ENCODE assay signal across 14 cellular contexts in genomic region chr20:13397300-13397724, GRCh38.
DNase-seq lines count a peak whose midpoint lies in the region; ATAC-seq and TF ChIP-seq lines count a peak whose summit lies in the region.
"Had no signal": no experiment of that assay in that cellular context is flagged by ENCODE, and none has a peak within 500 bp of the region (broad histone marks: within the 10 kb centered on the region; RNA-seq: fewer than 3 reads in every experiment).

No MANE protein-coding gene starts in this region.

- no peak overlapping the region for H3K27ac ChIP-seq in endodermal cell (ENCODE audit: low read depth, low read length)
- H3K27ac ChIP-seq: adrenal gland, thyroid gland had no signal

- WGBS in endodermal cell (ENCODE audit: insufficient coverage in 1 of 2, insufficient read length in 1 of 2), 2 experiments = 75 to 86% methylated on average over 1 of the region's 1 CpG

- peaks cover 17% of the 10 kb centered on the region for H3K36me3 Mint-ChIP-seq in endodermal cell (ENCODE audit: low read depth)

- no peak overlapping the region for H3K9ac ChIP-seq in endodermal cell (ENCODE audit: extremely low read depth, low read length, poor library complexity, severe bottlenecking)

- no peaks in the 10 kb centered on the region for H3K27me3 ChIP-seq in endodermal cell (ENCODE audit: control insufficient read depth, insufficient read depth, low read length, poor library complexity, severe bottlenecking)
- H3K27me3 ChIP-seq: adrenal gland, thyroid gland had no signal

- peaks cover 10% of the 10 kb centered on the region for H3K4me1 Mint-ChIP-seq in endodermal cell

- no peak overlapping the region for H3K4me3 ChIP-seq in endodermal cell (ENCODE audit: low read length)
- H3K4me3 ChIP-seq: adrenal gland, thyroid gland had no signal

- no peak for TF ChIP-seq CTCF in endodermal cell (conservative IDR thresholded peaks at IDR 0.05)

- no peaks in the 10 kb centered on the region for H3K36me3 ChIP-seq in endodermal cell (ENCODE audit: control insufficient read depth, insufficient read depth, low read length)
- H3K36me3 ChIP-seq: adrenal gland, thyroid gland had no signal

- H3K9me3 ChIP-seq in endodermal cell (ENCODE audit: control insufficient read depth, low read length) = peaks cover 3% of the 10 kb centered on the region
- H3K9me3 ChIP-seq: adrenal gland, thyroid gland had no signal

- no peaks in the 10 kb centered on the region for H3K27me3 Mint-ChIP-seq in endodermal cell (ENCODE audit: insufficient read depth)

- DNase-seq in endodermal cell = no peak
- DNase-seq in stimulated activated naive CD8-positive, alpha-beta T cell treated with anti-CD3 and anti-CD28 coated beads, Interleukin-15, Interleukin-2, amounts not matched to agents 100 U/mL and 50 U/mL, for 24 hours = no peak
- no peak for DNase-seq in mesenteric fat pad (ENCODE audit: low spot score)
- DNase-seq: activated CD8-positive, alpha-beta memory T cell treated with anti-CD3 and anti-CD28 coated beads, Interleukin-2, amount 50 U/mL, for 48 hours; adrenal gland; COR-L47; dermis blood vessel endothelial cell; foreskin melanocyte; NCI-H2081; thyroid gland had no signal

- H3K9me3 Mint-ChIP-seq in endodermal cell = no peaks in the 10 kb centered on the region

- H3K27ac Mint-ChIP-seq in endodermal cell = peak overlapping the region; percentile 38

- H3K4me3 Mint-ChIP-seq in endodermal cell = no peak overlapping the region

- ATAC-seq in GM18517 (IDR thresholded peaks at IDR 0.05; ENCODE audit: unreplicated experiment) (peak; percentile 52), HG02973 (IDR thresholded peaks at IDR 0.05; ENCODE audit: unreplicated experiment) (peak; percentile 46), HG03457 (IDR thresholded peaks at IDR 0.05; ENCODE audit: unreplicated experiment) (no peak), HG03139 (IDR thresholded peaks at IDR 0.05; ENCODE audit: unreplicated experiment) (no peak)
- peak; percentile 85 for ATAC-seq in stimulated activated naive CD8-positive, alpha-beta T cell treated with anti-CD3 and anti-CD28 coated beads, Interleukin-15, Interleukin-2, amounts not matched to agents 100 U/mL and 50 U/mL, for 24 hours

- no peaks in the 10 kb centered on the region for H3K4me1 ChIP-seq in endodermal cell (ENCODE audit: control insufficient read depth, insufficient read depth, low read length)
- H3K4me1 ChIP-seq: adrenal gland had no signal

Comparison
In these comparisons a context has a peak if more than half of its experiments do, and no peak if none do; other contexts are left out.
1. ATAC-seq: peak in GM18517 (single experiment), HG02973 (single experiment) and stimulated activated naive CD8-positive, alpha-beta T cell treated with anti-CD3 and anti-CD28 coated beads, Interleukin-15, Interleukin-2, amounts not matched to agents 100 U/mL and 50 U/mL, for 24 hours (single experiment); none in HG03457 (single experiment) and HG03139 (single experiment).